12 cellular contexts compared by ENCODE assay signal in the genomic region with DNA sequence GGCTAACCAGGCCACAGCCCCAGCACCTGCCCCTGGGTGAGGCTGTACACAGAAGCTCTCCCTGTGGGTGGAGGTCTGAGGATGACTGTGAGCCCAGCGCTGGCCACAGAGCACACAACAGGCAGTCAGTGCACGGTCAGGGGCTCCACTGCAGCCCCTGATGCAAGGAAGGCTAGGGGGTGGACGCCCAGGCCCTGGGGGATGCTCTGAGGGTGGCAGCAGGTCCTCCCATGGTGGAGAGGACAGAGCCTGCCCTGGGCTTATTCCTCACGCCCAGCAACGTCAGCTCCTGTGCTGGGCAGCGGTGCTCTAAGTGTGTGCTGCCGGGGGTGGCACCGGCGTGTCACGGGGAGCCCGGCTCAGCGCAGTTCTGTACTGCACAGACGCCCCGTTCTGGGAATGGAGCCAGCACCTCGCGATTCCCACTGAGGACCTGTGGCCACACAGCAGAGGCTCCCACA.
DNase-seq lines count a peak whose midpoint lies in the region; ATAC-seq and TF ChIP-seq lines count a peak whose summit lies in the region.
"Had no signal": no experiment of that assay in that cellular context is flagged by ENCODE, and none has a peak within 500 bp of the region (broad histone marks: within the 10 kb centered on the region; RNA-seq: fewer than 3 reads in every experiment).

No MANE protein-coding gene starts in this region.

- no peak for ATAC-seq in RWPE2 (ENCODE audit: low read depth)

- H3K4me1 ChIP-seq in RWPE2 (ENCODE audit: insufficient read depth, poor library complexity, severe bottlenecking), result no peaks in the 10 kb centered on the region
- peaks cover 53% of the 10 kb centered on the region for H3K4me1 ChIP-seq in left ventricle myocardium inferior
- H3K4me1 ChIP-seq: colonic mucosa had no signal

- H3K9me3 ChIP-seq in RWPE2 (ENCODE audit: severe bottlenecking) (no peaks in the 10 kb centered on the region), left ventricle myocardium inferior (replicated peaks) (no peaks in the 10 kb centered on the region)
- H3K9me3 ChIP-seq: colonic mucosa had no signal

- intact Hi-C loops in left ventricle myocardium inferior (cut with micrococcal nuclease) (no loop called here), posterior vena cava (cut with DNase I) (no loop called here)

- no peaks in the 10 kb centered on the region for H3K36me3 ChIP-seq in RWPE2 (ENCODE audit: low read depth)
- peaks cover 4% of the 10 kb centered on the region for H3K36me3 ChIP-seq in left ventricle myocardium inferior
- H3K36me3 ChIP-seq: colonic mucosa had no signal

- peak in 10 of 14 donors; percentile 11 to 34 (median 19) for DNase-seq in C1 segment of cervical spinal cord (lab: John Stamatoyannopoulos, UW)
- peak; percentile 50 for DNase-seq in RWPE2 (ENCODE audit: low spot score)
- DNase-seq in left ventricle myocardium inferior, result peak; percentile 82
- DNase-seq in posterior vena cava (ENCODE audit: low spot score), result peak; percentile 64
- no peak for DNase-seq in NCI-H1436 treated with DMSO at 0.1 percent for 48 hours (lab: John Stamatoyannopoulos, UW)
- DNase-seq in HuH-7.5 (ENCODE audit: low spot score), result no peak
- DNase-seq in NCI-H345 treated with DMSO at 0.1 percent for 48 hours (lab: John Stamatoyannopoulos, UW; ENCODE audit: unreplicated experiment), result no peak
- DNase-seq in NCI-H2171 treated with DMSO at 0.1 percent for 48 hours (lab: John Stamatoyannopoulos, UW), result no peak
- DNase-seq: activated T-cell treated with anti-CD3 and anti-CD28 coated beads, Interleukin-2, amount 50 U/mL, for 1 hour; colonic mucosa; NCI-H226 had no signal

- TF ChIP-seq CTCF in RWPE2 (IDR thresholded peaks at IDR 0.05; ENCODE audit: poor library complexity, severe bottlenecking), result no peak
- TF ChIP-seq CTCF in left ventricle myocardium inferior (IDR thresholded peaks at IDR 0.05; ENCODE audit: borderline replicate concordance), result no peak

- H3K27me3 ChIP-seq in RWPE2 (ENCODE audit: insufficient read depth, poor library complexity, severe bottlenecking) (no peaks in the 10 kb centered on the region), left ventricle myocardium inferior (ENCODE audit: low read depth) (no peaks in the 10 kb centered on the region)
- H3K27me3 ChIP-seq: colonic mucosa had no signal

- H3K4me3 ChIP-seq in RWPE2 (ENCODE audit: severe bottlenecking) (no peak overlapping the region), left ventricle myocardium inferior (no peak overlapping the region)
- H3K4me3 ChIP-seq: colonic mucosa had no signal

- H3K27ac ChIP-seq in RWPE2 (ENCODE audit: poor library complexity, severe bottlenecking) (no peak overlapping the region), left ventricle myocardium inferior (replicated peaks) (peak overlapping the region; percentile 91)
- H3K27ac ChIP-seq: C4-2B, colonic mucosa had no signal

Comparison
In these comparisons a context has a peak if more than half of its experiments do, and no peak if none do; other contexts are left out.
1. DNase-seq: peak in C1 segment of cervical spinal cord (10 of 14), RWPE2 (single experiment), left ventricle myocardium inferior (single experiment) and posterior vena cava (single experiment); none in NCI-H1436 treated with DMSO at 0.1 percent for 48 hours (single experiment), HuH-7.5 (single experiment), NCI-H345 treated with DMSO at 0.1 percent for 48 hours (single experiment) and NCI-H2171 treated with DMSO at 0.1 percent for 48 hours (single experiment).